20 cellular contexts compared by ENCODE assay signal in the genomic region with DNA sequence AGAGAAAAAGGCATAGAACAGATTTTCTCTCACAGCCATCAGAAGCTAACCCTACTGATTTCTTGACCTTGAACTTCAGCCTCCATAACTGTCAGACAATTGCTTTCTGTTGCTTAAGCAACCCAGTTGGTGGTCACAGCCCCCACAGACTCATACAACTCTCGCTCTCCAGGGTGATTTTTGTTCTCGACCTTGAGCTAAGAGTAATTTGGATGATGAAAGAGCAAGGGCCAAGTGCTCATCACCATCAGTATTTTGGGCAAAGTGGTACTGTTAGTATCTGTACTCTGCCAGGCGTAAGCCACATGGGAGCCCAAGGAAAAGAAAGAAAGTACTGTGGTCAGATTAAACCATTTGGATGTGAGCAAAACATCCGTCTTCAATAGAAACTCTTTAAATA.
DNase-seq lines count a peak whose midpoint lies in the region; ATAC-seq and TF ChIP-seq lines count a peak whose summit lies in the region.
"Had no signal": no experiment of that assay in that cellular context is flagged by ENCODE, and none has a peak within 500 bp of the region (broad histone marks: within the 10 kb centered on the region; RNA-seq: fewer than 3 reads in every experiment).

No MANE protein-coding gene starts in this region.

- H3K36me3 Mint-ChIP-seq in CD8-positive, alpha-beta T cell, result peaks cover 27% of the 10 kb centered on the region
- H3K36me3 Mint-ChIP-seq in central memory CD8-positive, alpha-beta T cell (ENCODE audit: insufficient read depth), result peaks cover 37% of the 10 kb centered on the region
- H3K36me3 Mint-ChIP-seq in natural killer cell treated with Interleukin-12 subunit alpha and Interleukin-12 subunit beta and Interleukin-15 and Interleukin-18, amount 100 ng/mL, for 72 hours, result peaks cover 17% of the 10 kb centered on the region
- H3K36me3 Mint-ChIP-seq: CD4-positive, CD25-positive, alpha-beta regulatory T cell had no signal

- TF ChIP-seq CTCF in CD8-positive, alpha-beta T cell (IDR thresholded peaks at IDR 0.05), result no peak

- peaks cover 95% of the 10 kb centered on the region for H3K4me1 Mint-ChIP-seq in CD8-positive, alpha-beta T cell (ENCODE audit: low read depth)
- H3K4me1 Mint-ChIP-seq in central memory CD8-positive, alpha-beta T cell, result peaks cover 99% of the 10 kb centered on the region
- H3K4me1 Mint-ChIP-seq in natural killer cell treated with Interleukin-12 subunit alpha and Interleukin-12 subunit beta and Interleukin-15 and Interleukin-18, amount 100 ng/mL, for 72 hours (ENCODE audit: low read depth in 2 of 2), result peaks cover 83 to 86% of the 10 kb centered on the region in 2 donors

- CTCF ChIA-PET in CD8-positive, alpha-beta T cell (lab: Charles Lee), result interaction anchor here (1.0 to 1.4 kb wide), 4 partner anchors 18 to 155 kb away, joined by 3 to 4 read pairs (median 4); no protein-coding TSS in a partner anchor

- no peaks in the 10 kb centered on the region for H3K27me3 ChIP-seq in BLaER1
- no peaks in the 10 kb centered on the region for H3K27me3 ChIP-seq in CD8-positive, alpha-beta T cell (ENCODE audit: insufficient read depth, low read length)
- H3K27me3 ChIP-seq: Peyer's patch, SJCRH30 had no signal

- no peaks in the 10 kb centered on the region for H4K20me1 ChIP-seq in BLaER1

- no peak overlapping the region for H3K9ac ChIP-seq in BLaER1

- no peak overlapping the region for H3K4me3 ChIP-seq in BLaER1
- no peak overlapping the region for H3K4me3 ChIP-seq in CD8-positive, alpha-beta T cell (ENCODE audit: low read depth, low read length)
- H3K4me3 ChIP-seq: Peyer's patch, SJCRH30 had no signal

- no peak for DNase-seq in CD8-positive, alpha-beta T cell
- no peak for DNase-seq in central memory CD8-positive, alpha-beta T cell (ENCODE audit: low spot score in 2 of 2)
- DNase-seq in natural killer cell treated with Interleukin-12 subunit alpha and Interleukin-12 subunit beta and Interleukin-15 and Interleukin-18, amount 100 ng/mL, for 72 hours (ENCODE audit: low spot score), result no peak
- DNase-seq: Calu3; CD4-positive, CD25-positive, alpha-beta regulatory T cell; DMS153; H7; HFFc6; Kasumi-1; NCI-H1417; NCI-H1694 treated with DMSO at 0.1 percent for 48 hours; NCI-H2081 treated with DMSO at 0.1 percent for 48 hours; NCI-H446; NCI-H526; Peyer's patch; SJCRH30 had no signal

- H3K27ac ChIP-seq in BLaER1, result no peak overlapping the region
- H3K27ac ChIP-seq in CD8-positive, alpha-beta T cell (ENCODE audit: low read depth, low read length), result no peak overlapping the region
- H3K27ac ChIP-seq: Peyer's patch, SJCRH30 had no signal

- H3K4me3 Mint-ChIP-seq in CD8-positive, alpha-beta T cell, result no peak overlapping the region
- no peak overlapping the region for H3K4me3 Mint-ChIP-seq in central memory CD8-positive, alpha-beta T cell
- H3K4me3 Mint-ChIP-seq in natural killer cell treated with Interleukin-12 subunit alpha and Interleukin-12 subunit beta and Interleukin-15 and Interleukin-18, amount 100 ng/mL, for 72 hours, result peak overlapping the region; percentile 23
- H3K4me3 Mint-ChIP-seq: HFFc6 had no signal

- intact Hi-C loops in CD8-positive, alpha-beta T cell (cut with DNase I, micrococcal nuclease), result no loop called here

- POLR2A ChIA-PET in CD8-positive, alpha-beta T cell (lab: Charles Lee), result interaction anchor here (1.5 to 3.7 kb wide), 2 partner anchors 12 to 36 kb away, joined by 4 to 18 read pairs; no protein-coding TSS in a partner anchor

- peak overlapping the region; percentile 87 for H3K27ac Mint-ChIP-seq in CD8-positive, alpha-beta T cell
- H3K27ac Mint-ChIP-seq in central memory CD8-positive, alpha-beta T cell (ENCODE audit: low read depth), result peak overlapping the region; percentile 54
- peak overlapping the region; percentile 53 to 100 for H3K27ac Mint-ChIP-seq in natural killer cell treated with Interleukin-12 subunit alpha and Interleukin-12 subunit beta and Interleukin-15 and Interleukin-18, amount 100 ng/mL, for 72 hours
- H3K27ac Mint-ChIP-seq: HFFc6 had no signal

- H3K36me3 ChIP-seq in BLaER1, result no peaks in the 10 kb centered on the region
- H3K36me3 ChIP-seq in CD8-positive, alpha-beta T cell (ENCODE audit: insufficient read depth, low read length), result no peaks in the 10 kb centered on the region
- H3K36me3 ChIP-seq: Peyer's patch, SJCRH30 had no signal

- H3K27me3 Mint-ChIP-seq in CD8-positive, alpha-beta T cell (ENCODE audit: low read depth), result no peaks in the 10 kb centered on the region
- no peaks in the 10 kb centered on the region for H3K27me3 Mint-ChIP-seq in central memory CD8-positive, alpha-beta T cell
- H3K27me3 Mint-ChIP-seq in natural killer cell treated with Interleukin-12 subunit alpha and Interleukin-12 subunit beta and Interleukin-15 and Interleukin-18, amount 100 ng/mL, for 72 hours, result no peaks in the 10 kb centered on the region
- H3K27me3 Mint-ChIP-seq: CD4-positive, CD25-positive, alpha-beta regulatory T cell had no signal

- peaks cover 63% of the 10 kb centered on the region for H3K4me1 ChIP-seq in BLaER1
- peaks cover 66% of the 10 kb centered on the region for H3K4me1 ChIP-seq in CD8-positive, alpha-beta T cell (ENCODE audit: insufficient read depth, low read length)
- H3K4me1 ChIP-seq: Peyer's patch had no signal

- no peaks in the 10 kb centered on the region for H3K9me3 Mint-ChIP-seq in CD8-positive, alpha-beta T cell
- H3K9me3 Mint-ChIP-seq in central memory CD8-positive, alpha-beta T cell, result no peaks in the 10 kb centered on the region
- H3K9me3 Mint-ChIP-seq in natural killer cell treated with Interleukin-12 subunit alpha and Interleukin-12 subunit beta and Interleukin-15 and Interleukin-18, amount 100 ng/mL, for 72 hours, result no peaks in the 10 kb centered on the region

- no peaks in the 10 kb centered on the region for H3K9me3 ChIP-seq in BLaER1
- H3K9me3 ChIP-seq in CD8-positive, alpha-beta T cell (ENCODE audit: low read length), result no peaks in the 10 kb centered on the region
- H3K9me3 ChIP-seq: Peyer's patch, SJCRH30 had no signal

- peak overlapping the region; percentile 51 for H3K4me2 ChIP-seq in BLaER1

- ATAC-seq in CD8-positive, alpha-beta T cell, result no peak
- no peak for ATAC-seq in central memory CD8-positive, alpha-beta T cell (replicated peaks; ENCODE audit: extremely low read depth, poor library complexity, severe bottlenecking)
- peak; percentile 75 to 82 for ATAC-seq in natural killer cell treated with Interleukin-12 subunit alpha and Interleukin-12 subunit beta and Interleukin-15 and Interleukin-18, amount 100 ng/mL, for 72 hours
- no peak for ATAC-seq in HG03354 (IDR thresholded peaks at IDR 0.05; ENCODE audit: poor library complexity, severe bottlenecking, unreplicated experiment)
- ATAC-seq in HG03520 (IDR thresholded peaks at IDR 0.05; ENCODE audit: unreplicated experiment), result no peak
- ATAC-seq in GM21515 (IDR thresholded peaks at IDR 0.05; ENCODE audit: unreplicated experiment), result no peak

Comparison
In these comparisons a context has a peak if more than half of its experiments do, and no peak if none do; other contexts are left out.
1. ATAC-seq: peak in natural killer cell treated with Interleukin-12 subunit alpha and Interleukin-12 subunit beta and Interleukin-15 and Interleukin-18, amount 100 ng/mL, for 72 hours (2 of 2); none in CD8-positive, alpha-beta T cell (single experiment), central memory CD8-positive, alpha-beta T cell (single experiment), HG03354 (single experiment), HG03520 (single experiment) and GM21515 (single experiment).
2. Peak in every context shown above with its lines, with median percentiles within 50 percentile points of each other: H3K27ac Mint-ChIP-seq.